Comparison of ENCODE assay signal across 8 cellular contexts in genomic region chr19:39402417-39403297, GRCh38. TPM values are rescaled to one million over a fixed set of nuclear protein-coding genes. Genes with fewer than 3 reads are reported as not detected.
DNase-seq lines count a peak whose midpoint lies in the region; ATAC-seq and TF ChIP-seq lines count a peak whose summit lies in the region.

No MANE protein-coding gene starts in this region.

- H3K4me1 Mint-ChIP-seq in activated CD4-positive, alpha-beta memory T cell treated with anti-CD3 and anti-CD28 coated beads, Interleukin-2, amount 10 ng/mL, durations not matched to agents 7 days and 5 days, result peaks cover 74% of the 10 kb centered on the region

- no peaks in the 10 kb centered on the region for H3K9me3 ChIP-seq in duodenal mucosa (ENCODE audit: control insufficient read depth in 1 of 2, low read length in 2 of 2)

- H3K4me3 Mint-ChIP-seq in activated CD4-positive, alpha-beta memory T cell treated with anti-CD3 and anti-CD28 coated beads, Interleukin-2, amount 10 ng/mL, durations not matched to agents 7 days and 5 days, result peak overlapping the region; percentile 76

- intact Hi-C loops in lower leg skin (cut with DNase I; ENCODE audit: low total_unique reads), result no loop called here

- peak; percentile 80 for DNase-seq in G401 (ENCODE audit: low spot score)
- peak; percentile 69 for DNase-seq in NCI-H748 treated with DMSO at 0.1 percent for 48 hours (lab: John Stamatoyannopoulos, UW)
- peak; percentile 90 for DNase-seq in activated CD4-positive, alpha-beta memory T cell treated with anti-CD3 and anti-CD28 coated beads, Interleukin-2, amount 10 ng/mL, durations not matched to agents 7 days and 5 days
- DNase-seq in lower leg skin (ENCODE audit: low spot score in 2 of 2), result peak; percentile 95 to 99
- peak; percentile 86 for DNase-seq in stimulated activated CD4-positive, alpha-beta T cell treated with anti-CD3 and anti-CD28 coated beads, Interleukin-4, amount 100 ng/mL, for 1 hour

- no peaks in the 10 kb centered on the region for H3K27me3 Mint-ChIP-seq in activated CD4-positive, alpha-beta memory T cell treated with anti-CD3 and anti-CD28 coated beads, Interleukin-2, amount 10 ng/mL, durations not matched to agents 7 days and 5 days

- POLR2A ChIA-PET in activated CD4-positive, alpha-beta memory T cell treated with anti-CD3 and anti-CD28 coated beads, Interleukin-2, amount 10 ng/mL, durations not matched to agents 7 days and 5 days (lab: Charles Lee), result interaction anchor here (1.0 to 10.6 kb wide), 8 partner anchors 9 to 67 kb away, joined by 4 to 175 read pairs (median 20); partner anchors contain the start of genes GMFG, MED29, PAF1 and PLEKHG2

- H3K27ac Mint-ChIP-seq in activated CD4-positive, alpha-beta memory T cell treated with anti-CD3 and anti-CD28 coated beads, Interleukin-2, amount 10 ng/mL, durations not matched to agents 7 days and 5 days, result peak overlapping the region; percentile 98

- no peak for TF ChIP-seq CTCF in lower leg skin (IDR thresholded peaks at IDR 0.05)

- H3K36me3 Mint-ChIP-seq in activated CD4-positive, alpha-beta memory T cell treated with anti-CD3 and anti-CD28 coated beads, Interleukin-2, amount 10 ng/mL, durations not matched to agents 7 days and 5 days (ENCODE audit: low read depth), result peaks cover 28% of the 10 kb centered on the region

- peak overlapping the region; percentile 88 to 90 for H3K9ac ChIP-seq in duodenal mucosa (ENCODE audit: low read depth in 1 of 2, low read length in 2 of 2)

- CTCF ChIA-PET in activated CD4-positive, alpha-beta memory T cell treated with anti-CD3 and anti-CD28 coated beads, Interleukin-2, amount 10 ng/mL, durations not matched to agents 7 days and 5 days (lab: Charles Lee), result interaction anchor here (0.5 to 2.8 kb wide), 4 partner anchors 9 to 527 kb away, joined by 3 to 30 read pairs (median 4); partner anchors contain the start of genes MED29, PAF1, PLEKHG2 and SAMD4B

- peaks cover 57 to 65% of the 10 kb centered on the region in 2 donors for H3K4me1 ChIP-seq in duodenal mucosa (ENCODE audit: control insufficient read depth in 1 of 2, insufficient read depth in 2 of 2, low read length in 2 of 2)

- peak in 1 of 2 donors; percentile 9 for TF ChIP-seq POLR2A in lower leg skin (IDR thresholded peaks at IDR 0.05)

- 1% methylated on average over 48 to 50 of the region's 57 CpGs for WGBS in lower leg skin, 2 donors

- ATAC-seq in HG02840 (IDR thresholded peaks at IDR 0.05; ENCODE audit: low FRiP score, unreplicated experiment) (peak; percentile 32), GM21576 (IDR thresholded peaks at IDR 0.05; ENCODE audit: unreplicated experiment) (no peak)

- peak overlapping the region; percentile 98 for H3K27ac ChIP-seq in duodenal mucosa (ENCODE audit: low read depth, low read length)

- H3K9me3 Mint-ChIP-seq in activated CD4-positive, alpha-beta memory T cell treated with anti-CD3 and anti-CD28 coated beads, Interleukin-2, amount 10 ng/mL, durations not matched to agents 7 days and 5 days, result no peaks in the 10 kb centered on the region

- no peaks in the 10 kb centered on the region for H3K27me3 ChIP-seq in duodenal mucosa (ENCODE audit: control insufficient read depth in 1 of 2, insufficient read depth in 2 of 2, low read length in 2 of 2)

- H3K4me3 ChIP-seq in duodenal mucosa (ENCODE audit: low read depth in 1 of 2, low read length in 2 of 2) (peak overlapping the region; percentile 23 to 67), lower leg skin (ENCODE audit: low read depth, poor library complexity, severe bottlenecking) (peak overlapping the region; percentile 38)

- in situ Hi-C loops in G401 (cut with HindIII; ENCODE audit: low sequenced_read_pairs), result no loop called here

- H3K36me3 ChIP-seq in duodenal mucosa (ENCODE audit: control insufficient read depth in 1 of 2, insufficient read depth in 2 of 2, low read length in 2 of 2), result peaks cover 1 to 7% of the 10 kb centered on the region in 2 donors

RNA-seq across cellular contexts. Expression of gene ZFP36, which starts 4.0 kb away (rescaled TPM):
- 1.1 and 1.9 TPM in 2 replicates for total RNA-seq in G401 (2014; rRNA removed; shearing (Covaris generic))
- 100 to 1,000 TPM; 189 to 194 TPM for total RNA-seq in activated CD4-positive, alpha-beta memory T cell treated with anti-CD3 and anti-CD28 coated beads, Interleukin-2, amount 10 ng/mL, durations not matched to agents 7 days and 5 days
- total RNA-seq in lower leg skin, result 100 to 1,000 TPM; 170 to 536 (median 280) TPM

RNA-seq across cellular contexts. Expression of gene PLEKHG2, which starts 9.8 kb away (rescaled TPM):
- 18.3 and 21.3 TPM in 2 replicates for total RNA-seq in G401 (2014; rRNA removed; shearing (Covaris generic))
- 10 to 100 TPM; 82.4 to 93.0 TPM for total RNA-seq in activated CD4-positive, alpha-beta memory T cell treated with anti-CD3 and anti-CD28 coated beads, Interleukin-2, amount 10 ng/mL, durations not matched to agents 7 days and 5 days
- 1 to 10 TPM; 3.0 to 6.4 (median 4.3) TPM for total RNA-seq in lower leg skin

RNA-seq across cellular contexts. Expression of gene MED29, which starts 11.5 kb away (rescaled TPM):
- 35.9 and 71.8 TPM in 2 replicates for total RNA-seq in G401 (2014; rRNA removed; shearing (Covaris generic))
- total RNA-seq in activated CD4-positive, alpha-beta memory T cell treated with anti-CD3 and anti-CD28 coated beads, Interleukin-2, amount 10 ng/mL, durations not matched to agents 7 days and 5 days, result 10 to 100 TPM; 32.3 to 34.5 TPM
- 10 to 100 TPM; 30.3 to 35.8 (median 33.3) TPM for total RNA-seq in lower leg skin

RNA-seq across cellular contexts. Expression of gene PAF1, which starts 11.8 kb away (rescaled TPM):
- 54.0 and 61.7 TPM in 2 replicates for total RNA-seq in G401 (2014; rRNA removed; shearing (Covaris generic))
- 10 to 100 TPM; 44.0 to 47.2 TPM for total RNA-seq in activated CD4-positive, alpha-beta memory T cell treated with anti-CD3 and anti-CD28 coated beads, Interleukin-2, amount 10 ng/mL, durations not matched to agents 7 days and 5 days
- 10 to 100 TPM; 22.4 to 48.0 (median 36.3) TPM for total RNA-seq in lower leg skin

RNA-seq across cellular contexts. Expression of gene RPS16, which starts 33.1 kb away (rescaled TPM):
- 167 and 180 TPM in 2 replicates for total RNA-seq in G401 (2014; rRNA removed; shearing (Covaris generic))
- 1,000 to 10,000 TPM; 2,238 to 2,243 TPM for total RNA-seq in activated CD4-positive, alpha-beta memory T cell treated with anti-CD3 and anti-CD28 coated beads, Interleukin-2, amount 10 ng/mL, durations not matched to agents 7 days and 5 days
- total RNA-seq in lower leg skin, result 1,000 to 10,000 TPM; 1,726 to 3,026 (median 2,088) TPM

Comparison
In these comparisons a context has a peak if more than half of its experiments do, and no peak if none do; other contexts are left out.
1. RNA of gene ZFP36, which starts 4.0 kb away (total RNA-seq): 170 to 536 TPM in lower leg skin and 189 to 194 TPM in activated CD4-positive, alpha-beta memory T cell treated with anti-CD3 and anti-CD28 coated beads, Interleukin-2, amount 10 ng/mL, durations not matched to agents 7 days and 5 days; 1.1 to 1.9 TPM in G401; every median in the first group is over 10 times any median in the second.
2. Peak in every context shown above with its lines, with median percentiles within 50 percentile points of each other: DNase-seq.